Comparison of ENCODE assay signal across 8 cellular contexts in genomic region chr7:101153969-101154692, GRCh38. TPM values are rescaled to one million over a fixed set of nuclear protein-coding genes. Genes with fewer than 3 reads are reported as not detected.
DNase-seq lines count a peak whose midpoint lies in the region; ATAC-seq and TF ChIP-seq lines count a peak whose summit lies in the region.

Gene AP1S1, plus strand, starts transcription at chr7:101154476. Its CDS starts 39 bp downstream, at chr7:101154515.

- ATAC-seq in HG02759 (IDR thresholded peaks at IDR 0.05; ENCODE audit: unreplicated experiment) (peak; percentile 84), T-cell (replicated peaks in 1 of 4) (peak; percentile 88 to 94 (median 90))

- peak within 1 kb of the TSS; percentile 46 for H2BK12ac ChIP-seq in trophoblast cell (ENCODE audit: low read length)

- CTCF ChIA-PET in GM10248 (lab: Yijun Ruan, JAX) (interaction anchor here (0.8 to 3.0 kb wide), 4 partner anchors 11 to 128 kb away, joined by 3 to 31 read pairs (median 4); no protein-coding TSS in a partner anchor), T-cell (lab: Charles Lee) (interaction anchor here in 1 of 2 donors (0.6 to 1.0 kb wide), 3 partner anchors 9 to 38 kb away, joined by 4 to 14 read pairs (median 4); no protein-coding TSS in a partner anchor)

- H3K4me2 ChIP-seq in trophoblast cell (ENCODE audit: low read length): peak within 1 kb of the TSS; percentile 81

- peak within 1 kb of the TSS; percentile 83 for H4K12ac ChIP-seq in trophoblast cell (ENCODE audit: low read depth, low read length)

- no CpG with 5 or more reads among the region's 51 CpGs for WGBS in trophoblast cell (ENCODE audit: extremely low coverage, insufficient coverage, insufficient read length)

- H4K91ac ChIP-seq in trophoblast cell (ENCODE audit: low read depth, low read length): peak within 1 kb of the TSS; percentile 96

- no peaks in the 10 kb centered on the region for H3K9me3 Mint-ChIP-seq in T-cell

- H3K4ac ChIP-seq in trophoblast cell (ENCODE audit: low read depth, low read length): peak within 1 kb of the TSS; percentile 93

- H3K27ac ChIP-seq in cardiac muscle cell (no peak within 1 kb of the TSS), trophoblast cell (ENCODE audit: low read depth, low read length) (peak within 1 kb of the TSS; percentile 64), tibial artery (peak within 1 kb of the TSS in 1 of 2 donors; percentile 22)

- H2AFZ ChIP-seq in trophoblast cell (ENCODE audit: insufficient read depth, low read length, poor library complexity): peak within 1 kb of the TSS; percentile 50

- H2AK5ac ChIP-seq in trophoblast cell (ENCODE audit: low read length): peak within 1 kb of the TSS; percentile 84

- H4K8ac ChIP-seq in trophoblast cell (ENCODE audit: low read depth, low read length): peak within 1 kb of the TSS; percentile 96

- H2BK120ac ChIP-seq in trophoblast cell (ENCODE audit: insufficient read depth, low read length, poor library complexity): peak within 1 kb of the TSS; percentile 89

- peaks cover 10% of the 10 kb centered on the region for H3K4me1 ChIP-seq in adipocyte (ENCODE audit: control insufficient read depth, insufficient read depth, low read length)
- no peaks in the 10 kb centered on the region for H3K4me1 ChIP-seq in cardiac muscle cell (ENCODE audit: low read depth)
- H3K4me1 ChIP-seq in trophoblast cell (ENCODE audit: control insufficient read depth in 1 of 2, insufficient read depth in 2 of 2, low read length in 2 of 2): peaks cover 21 to 26% of the 10 kb centered on the region in 2 experiments
- H3K4me1 ChIP-seq in tibial artery: peaks cover 0 to 18% (median 9%) of the 10 kb centered on the region in 4 donors

- H3K18ac ChIP-seq in trophoblast cell (ENCODE audit: low read length): peak within 1 kb of the TSS; percentile 97

- peak within 1 kb of the TSS; percentile 94 for H2BK5ac ChIP-seq in trophoblast cell (ENCODE audit: low read depth, low read length, poor library complexity)

- peaks cover 12 to 17% (median 14%) of the 10 kb centered on the region in 3 donors for H3K4me1 Mint-ChIP-seq in T-cell

- peak within 1 kb of the TSS; percentile 73 to 82 (median 77) for H3K4me3 Mint-ChIP-seq in T-cell

- H3K79me2 ChIP-seq in trophoblast cell (ENCODE audit: control insufficient read depth, insufficient read depth, low read length, poor library complexity): peaks cover 8% of the 10 kb centered on the region

- H3K79me1 ChIP-seq in trophoblast cell (ENCODE audit: low read length): peaks cover 14% of the 10 kb centered on the region

- H3K27ac Mint-ChIP-seq in T-cell: peak within 1 kb of the TSS; percentile 27 to 41

- POLR2A ChIA-PET in GM10248 (lab: Yijun Ruan, JAX) (interaction anchor here (0.6 kb wide), 1 partner anchor 11 kb away, joined by 3 read pairs; the partner anchor contains the start of gene VGF), T-cell (lab: Charles Lee) (no interaction called here)

- DNase-seq in GM10248 (ENCODE audit: extremely low spot score): peak; percentile 99
- DNase-seq in NCI-H1436 (lab: John Stamatoyannopoulos, UW): peak; percentile 96
- peak; percentile 69 to 91 (median 84) for DNase-seq in T-cell
- DNase-seq in adipocyte (ENCODE audit: low read depth): peak; percentile 96
- peak; percentile 95 for DNase-seq in cardiac muscle cell (ENCODE audit: low read depth in 1 of 2, low spot score in 1 of 2)
- DNase-seq in trophoblast cell: peak; percentile 87 to 95
- DNase-seq in tibial artery: peak; percentile 88 to 95

- intact Hi-C loops in tibial artery (cut with DNase I; ENCODE audit: low total_unique reads): no loop called here

- H3K9me3 ChIP-seq in adipocyte (ENCODE audit: control insufficient read depth, low read length) (no peaks in the 10 kb centered on the region), cardiac muscle cell (ENCODE audit: low read depth) (no peaks in the 10 kb centered on the region), trophoblast cell (ENCODE audit: insufficient read depth, low read depth, low read length) (no peaks in the 10 kb centered on the region), tibial artery (no peaks in the 10 kb centered on the region)

- H3K36me3 ChIP-seq in adipocyte (ENCODE audit: control insufficient read depth, insufficient read depth, low read length, severe bottlenecking): peaks cover 25% of the 10 kb centered on the region
- H3K36me3 ChIP-seq in cardiac muscle cell: no peaks in the 10 kb centered on the region
- H3K36me3 ChIP-seq in trophoblast cell (ENCODE audit: control insufficient read depth in 1 of 2, insufficient read depth in 2 of 2, low read length in 2 of 2): peaks cover 7 to 11% of the 10 kb centered on the region in 2 experiments
- peaks cover 16 to 23% (median 17%) of the 10 kb centered on the region in 3 donors for H3K36me3 ChIP-seq in tibial artery

- H3K14ac ChIP-seq in trophoblast cell (ENCODE audit: low read length): peak within 1 kb of the TSS; percentile 86

- H3K23ac ChIP-seq in trophoblast cell (ENCODE audit: low read length): no peak within 1 kb of the TSS

- H3K4me3 ChIP-seq in adipocyte (ENCODE audit: low read length) (peak within 1 kb of the TSS; percentile 90), cardiac muscle cell (peak within 1 kb of the TSS; percentile 86), trophoblast cell (ENCODE audit: low read depth, low read length) (peak within 1 kb of the TSS; percentile 90), tibial artery (peak within 1 kb of the TSS; percentile 74 to 77)

- H3K27me3 ChIP-seq in adipocyte (replicated peaks; ENCODE audit: control insufficient read depth, insufficient read depth, low read length) (no peaks in the 10 kb centered on the region), cardiac muscle cell (no peaks in the 10 kb centered on the region), trophoblast cell (ENCODE audit: insufficient read depth, low read length) (no peaks in the 10 kb centered on the region), tibial artery (peaks cover 0 to 27% of the 10 kb centered on the region in 2 donors)

- H3K27me3 Mint-ChIP-seq in T-cell: peaks cover 8 to 11% of the 10 kb centered on the region in 2 donors

- H3K36me3 Mint-ChIP-seq in T-cell: peaks cover 13% of the 10 kb centered on the region

- peak within 1 kb of the TSS; percentile 89 for H3K9ac ChIP-seq in adipocyte (ENCODE audit: low read length)
- H3K9ac ChIP-seq in trophoblast cell (ENCODE audit: low read length): peak within 1 kb of the TSS; percentile 93

- TF ChIP-seq CTCF in GM10248 (IDR thresholded peaks at IDR 0.05; ENCODE audit: control extremely low read depth, extremely low read depth, low read depth, missing control alignments) (no peak), cardiac muscle cell (IDR thresholded peaks at IDR 0.05; ENCODE audit: low read depth, low read length) (no peak), tibial artery (IDR thresholded peaks at IDR 0.05) (no peak)

RNA-seq across cellular contexts. Expression of gene AP1S1, which starts in this region (rescaled TPM):
- total RNA-seq in T-cell (10 to 100 TPM in 3 of 5 donors, 1 to 10 TPM in 2; 8.1 to 16.7 (median 14.4) TPM), cardiac muscle cell (51.5 and 59.5 TPM in 2 replicates)
- 10.1 and 13.8 TPM in 2 replicates for polyA plus RNA-seq in cardiac muscle cell
- 59.2 and 61.3 TPM in 2 replicates for polyA plus RNA-seq in trophoblast cell (2013)
